Comparison of ENCODE assay signal across 17 cellular contexts in genomic region chr10:32155075-32155516, GRCh38.
DNase-seq lines count a peak whose midpoint lies in the region; ATAC-seq, FAIRE-seq and TF ChIP-seq lines count a peak whose summit lies in the region.
"Had no signal": no experiment of that assay in that cellular context is flagged by ENCODE, and none has a peak within 500 bp of the region (broad histone marks: within the 10 kb centered on the region; RNA-seq: fewer than 3 reads in every experiment).

No MANE protein-coding gene starts in this region.

- no peaks in the 10 kb centered on the region for H3K79me2 ChIP-seq in SK-N-SH (ENCODE audit: insufficient read depth)

- CTCF ChIA-PET in SK-N-SH (lab: Yijun Ruan, JAX): no interaction called here

- DNase-seq in SK-N-SH (no peak), astrocyte of the spinal cord (ENCODE audit: low read depth, low spot score) (peak; percentile 86), foreskin fibroblast (peak; percentile 15 to 58), type B pancreatic cell (ENCODE audit: extremely low spot score, unreplicated experiment) (no peak), RCC 7860 (ENCODE audit: low spot score) (no peak), RKO (ENCODE audit: low spot score) (no peak)
- no peak for DNase-seq in natural killer cell treated with Interleukin-12 subunit alpha and Interleukin-12 subunit beta and Interleukin-15 and Interleukin-18, amount 100 ng/mL, for 72 hours (ENCODE audit: low spot score)
- DNase-seq: activated naive CD8-positive, alpha-beta T cell treated with anti-CD3 and anti-CD28 coated beads, Interleukin-2, amount 10 ng/mL, durations not matched to agents 7 days and 5 days; DMS 273 treated with DMSO at 0.1 percent for 48 hours; heart left ventricle; NCI-H345 had no signal

- no peaks in the 10 kb centered on the region for H3K27me3 Mint-ChIP-seq in type B pancreatic cell
- peaks cover 5 to 10% of the 10 kb centered on the region in 2 donors for H3K27me3 Mint-ChIP-seq in natural killer cell treated with Interleukin-12 subunit alpha and Interleukin-12 subunit beta and Interleukin-15 and Interleukin-18, amount 100 ng/mL, for 72 hours
- H3K27me3 Mint-ChIP-seq: activated naive CD8-positive, alpha-beta T cell treated with anti-CD3 and anti-CD28 coated beads, Interleukin-2, amount 10 ng/mL, durations not matched to agents 7 days and 5 days had no signal

- peak overlapping the region in 1 of 2 experiments; percentile 57; a peak in 2 of 4 replicates for H3K27ac ChIP-seq in SK-N-SH (ENCODE audit: low read depth in 2 of 2, low read length in 1 of 2)
- H3K27ac ChIP-seq: heart left ventricle had no signal

- FAIRE-seq in RCC 7860 (lab: Jason Lieb, UNC): no peak
- FAIRE-seq: A204.1, H54 had no signal

- H3F3A ChIP-seq in SK-N-SH (replicated peaks; ENCODE audit: insufficient read depth): peaks cover 4% of the 10 kb centered on the region

- no peak overlapping the region for H2AFZ ChIP-seq in SK-N-SH (ENCODE audit: low read depth)

- peak overlapping the region; percentile 18 for H3K4me3 Mint-ChIP-seq in type B pancreatic cell
- H3K4me3 Mint-ChIP-seq in natural killer cell treated with Interleukin-12 subunit alpha and Interleukin-12 subunit beta and Interleukin-15 and Interleukin-18, amount 100 ng/mL, for 72 hours: no peak overlapping the region
- H3K4me3 Mint-ChIP-seq: activated naive CD8-positive, alpha-beta T cell treated with anti-CD3 and anti-CD28 coated beads, Interleukin-2, amount 10 ng/mL, durations not matched to agents 7 days and 5 days; nephron; T-helper 2 cell treated with Interferon-gamma antibody and Interleukin-4, amounts not matched to agents 5 μg/mL and 100 μg/mL, for 36 hours had no signal

- 0 out of 4 replicates have a peak, but pooled peaks cover 0 to under 1% of the 10 kb centered on the region in 2 experiments for H3K4me1 ChIP-seq in SK-N-SH (ENCODE audit: control insufficient read depth in 1 of 2, insufficient read depth in 2 of 2, low read depth in 1 of 2, low read length in 1 of 2)

- no peak overlapping the region for H3K4me2 ChIP-seq in SK-N-SH

- H3K9ac ChIP-seq in SK-N-SH: 0 out of 2 replicates have a peak overlapping the region, but pooled peaks have one; percentile 7

- no peaks in the 10 kb centered on the region for H3K27me3 ChIP-seq in SK-N-SH (ENCODE audit: insufficient read depth)
- H3K27me3 ChIP-seq: heart left ventricle had no signal

- H3K27ac Mint-ChIP-seq in type B pancreatic cell: peak overlapping the region; percentile 87
- no peak overlapping the region for H3K27ac Mint-ChIP-seq in natural killer cell treated with Interleukin-12 subunit alpha and Interleukin-12 subunit beta and Interleukin-15 and Interleukin-18, amount 100 ng/mL, for 72 hours
- H3K27ac Mint-ChIP-seq: activated naive CD8-positive, alpha-beta T cell treated with anti-CD3 and anti-CD28 coated beads, Interleukin-2, amount 10 ng/mL, durations not matched to agents 7 days and 5 days; nephron; T-helper 2 cell treated with Interferon-gamma antibody and Interleukin-4, amounts not matched to agents 5 μg/mL and 100 μg/mL, for 36 hours had no signal

- TF ChIP-seq RAD21 in SK-N-SH (IDR thresholded peaks at IDR 0.05; ENCODE audit: low read length): no peak

- H3K9me3 ChIP-seq in SK-N-SH: peaks cover 6% of the 10 kb centered on the region; the same call in 1 of the 2 replicates

- no peaks in the 10 kb centered on the region for H3K9me2 ChIP-seq in SK-N-SH

- H3K9me3 Mint-ChIP-seq in type B pancreatic cell: peaks cover 5% of the 10 kb centered on the region
- no peaks in the 10 kb centered on the region for H3K9me3 Mint-ChIP-seq in natural killer cell treated with Interleukin-12 subunit alpha and Interleukin-12 subunit beta and Interleukin-15 and Interleukin-18, amount 100 ng/mL, for 72 hours

- no peak for ATAC-seq in SK-N-SH treated with all-trans-retinoic acid at 6 μM for 48 hours
- ATAC-seq in natural killer cell treated with Interleukin-12 subunit alpha and Interleukin-12 subunit beta and Interleukin-15 and Interleukin-18, amount 100 ng/mL, for 72 hours: no peak
- ATAC-seq: heart left ventricle, Panc1 had no signal

- H4K20me1 ChIP-seq in SK-N-SH (ENCODE audit: insufficient read depth): no peaks in the 10 kb centered on the region

- H3K36me3 ChIP-seq in SK-N-SH (replicated peaks in 1 of 2; ENCODE audit: control insufficient read depth in 1 of 2, insufficient read depth in 2 of 2, low read length in 1 of 2): no peaks in the 10 kb centered on the region
- H3K36me3 ChIP-seq: heart left ventricle had no signal

- H3K4me3 ChIP-seq in SK-N-SH (ENCODE audit: low read depth in 2 of 2, low read length in 1 of 2): no peak overlapping the region
- H3K4me3 ChIP-seq in astrocyte of the spinal cord (ENCODE audit: low read depth, low read length): no peak overlapping the region
- H3K4me3 ChIP-seq in foreskin fibroblast (ENCODE audit: low read depth in 1 of 2, low read length in 2 of 2): no peak overlapping the region
- H3K4me3 ChIP-seq: heart left ventricle had no signal

- TF ChIP-seq CTCF in SK-N-SH (IDR thresholded peaks at IDR 0.05) (no peak), astrocyte of the spinal cord (IDR thresholded peaks at IDR 0.05; ENCODE audit: low read depth, low read length) (no peak), foreskin fibroblast (IDR thresholded peaks at IDR 0.05; ENCODE audit: low read depth, low read length) (no peak), type B pancreatic cell (conservative IDR thresholded peaks at IDR 0.05) (no peak)

- TF ChIP-seq EP300 in SK-N-SH (IDR thresholded peaks at IDR 0.05; ENCODE audit: borderline replicate concordance in 1 of 2, low read depth in 1 of 2, low read length in 1 of 2): no peak

- H3K4me1 Mint-ChIP-seq in type B pancreatic cell (ENCODE audit: unreplicated experiment): peaks cover 4% of the 10 kb centered on the region
- peaks cover 0 to 5% of the 10 kb centered on the region in 2 donors for H3K4me1 Mint-ChIP-seq in natural killer cell treated with Interleukin-12 subunit alpha and Interleukin-12 subunit beta and Interleukin-15 and Interleukin-18, amount 100 ng/mL, for 72 hours (ENCODE audit: low read depth in 2 of 2)
- H3K4me1 Mint-ChIP-seq: nephron had no signal

- 52% methylated on average over 2 of the region's 2 CpGs for WGBS in SK-N-SH (ENCODE audit: low lambda C conversion rate)

- POLR2A ChIA-PET in SK-N-SH (lab: Yijun Ruan, JAX): no interaction called here

- in situ Hi-C loops in astrocyte of the spinal cord (cut with HindIII; ENCODE audit: low sequenced_read_pairs): no loop called here

- H3K36me3 Mint-ChIP-seq in type B pancreatic cell: no peaks in the 10 kb centered on the region
- H3K36me3 Mint-ChIP-seq in natural killer cell treated with Interleukin-12 subunit alpha and Interleukin-12 subunit beta and Interleukin-15 and Interleukin-18, amount 100 ng/mL, for 72 hours: peaks cover 7% of the 10 kb centered on the region
- H3K36me3 Mint-ChIP-seq: activated naive CD8-positive, alpha-beta T cell treated with anti-CD3 and anti-CD28 coated beads, Interleukin-2, amount 10 ng/mL, durations not matched to agents 7 days and 5 days had no signal

TF ChIP-seq in SK-N-SH, 30 proteins besides CTCF, POLR2A, EP300 and RAD21 (continues in another document):
- TF ChIP-seq ZBTB33 (IDR thresholded peaks at IDR 0.05; ENCODE audit: borderline replicate concordance, low read depth): no peak
- no peak for TF ChIP-seq RXRA (IDR thresholded peaks at IDR 0.05; ENCODE audit: borderline replicate concordance, low read depth)

TF ChIP-seq in SK-N-SH treated with all-trans-retinoic acid at 6 μM for 48 hours, 23 proteins besides CTCF, POLR2A, EP300 and RAD21:
- TF ChIP-seq PATZ1 (CRISPR knock-in tag; IDR thresholded peaks at IDR 0.05; ENCODE audit: borderline replicate concordance) (no peak), ZNF70 (CRISPR knock-in tag; IDR thresholded peaks at IDR 0.05) (no peak), CREB5 (CRISPR knock-in tag; IDR thresholded peaks at IDR 0.05; ENCODE audit: low read depth) (no peak)

Comparison
In these comparisons a context has a peak if more than half of its experiments do, and no peak if none do; other contexts are left out.
1. DNase-seq: peak in astrocyte of the spinal cord (single experiment) and foreskin fibroblast (2 of 2); none in SK-N-SH (single experiment), type B pancreatic cell (single experiment), RCC 7860 (single experiment), natural killer cell treated with Interleukin-12 subunit alpha and Interleukin-12 subunit beta and Interleukin-15 and Interleukin-18, amount 100 ng/mL, for 72 hours (single experiment) and RKO (single experiment).